19 cellular contexts compared by ENCODE assay signal in the genomic region with DNA sequence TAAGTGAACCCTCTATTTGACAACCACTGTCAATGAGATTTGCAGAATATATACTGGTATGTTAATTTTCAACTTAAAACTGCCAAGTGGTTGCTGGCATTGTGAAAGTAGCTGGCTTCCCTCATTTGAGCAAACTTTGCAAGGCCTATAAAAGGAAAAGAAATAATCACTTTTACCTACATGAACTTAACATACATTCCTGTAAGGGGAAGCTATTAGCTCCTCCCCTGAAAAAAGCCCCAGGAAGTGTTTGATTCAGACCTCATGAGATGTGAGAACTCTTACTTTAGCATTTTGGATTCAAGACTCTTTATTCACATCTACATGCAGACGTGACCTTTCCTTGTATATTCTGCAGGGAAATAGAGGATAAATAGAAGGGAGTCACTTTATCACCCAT.
DNase-seq lines count a peak whose midpoint lies in the region; ATAC-seq lines count a peak whose summit lies in the region.
"Had no signal": no experiment of that assay in that cellular context is flagged by ENCODE, and none has a peak within 500 bp of the region (broad histone marks: within the 10 kb centered on the region; RNA-seq: fewer than 3 reads in every experiment).

No MANE protein-coding gene starts in this region.

- DNase-seq in MV-4-11 (lab: John Stamatoyannopoulos, UW) (peak; percentile 3), caudate nucleus (lab: John Stamatoyannopoulos, UW) (no peak), GM19240 (ENCODE audit: insufficient read length, low spot score) (no peak)
- DNase-seq in activated CD4-positive, alpha-beta T cell treated with anti-CD3 and anti-CD28 coated beads, Interleukin-2, amount 10 ng/mL, durations not matched to agents 7 days and 5 days = no peak
- no peak for DNase-seq in activated CD4-positive, alpha-beta T cell treated with anti-CD3 and anti-CD28 coated beads, Interleukin-2, amount 50 U/mL, for 4 hours
- DNase-seq: activated CD4-positive, alpha-beta memory T cell treated with anti-CD3 and anti-CD28 coated beads, Interleukin-2, amount 10 ng/mL, durations not matched to agents 7 days and 5 days; activated naive CD8-positive, alpha-beta T cell treated with anti-CD3 and anti-CD28 coated beads, Interleukin-2, amount 50 U/mL, for 24 hours; central memory CD4-positive, alpha-beta T cell; COR-L47; effector memory CD4-positive, alpha-beta T cell; Kasumi-1; NCI-H1694; NCI-H69; retina had no signal

- H3K27ac ChIP-seq in caudate nucleus (ENCODE audit: low read depth, low read length) = no peak overlapping the region
- H3K27ac ChIP-seq: neutrophil had no signal

- H3K27me3 Mint-ChIP-seq in activated CD4-positive, alpha-beta T cell treated with anti-CD3 and anti-CD28 coated beads, Interleukin-2, amount 10 ng/mL, durations not matched to agents 7 days and 5 days = no peaks in the 10 kb centered on the region
- H3K27me3 Mint-ChIP-seq: activated CD4-positive, alpha-beta memory T cell treated with anti-CD3 and anti-CD28 coated beads, Interleukin-2, amount 10 ng/mL, durations not matched to agents 7 days and 5 days; activated naive CD8-positive, alpha-beta T cell treated with anti-CD3 and anti-CD28 coated beads, Interleukin-2, amount 50 U/mL, for 24 hours had no signal

- no peak overlapping the region for H3K4me3 Mint-ChIP-seq in activated CD4-positive, alpha-beta T cell treated with anti-CD3 and anti-CD28 coated beads, Interleukin-2, amount 10 ng/mL, durations not matched to agents 7 days and 5 days
- H3K4me3 Mint-ChIP-seq: activated CD4-positive, alpha-beta memory T cell treated with anti-CD3 and anti-CD28 coated beads, Interleukin-2, amount 10 ng/mL, durations not matched to agents 7 days and 5 days; activated naive CD8-positive, alpha-beta T cell treated with anti-CD3 and anti-CD28 coated beads, Interleukin-2, amount 50 U/mL, for 24 hours; mesothelial cell of epicardium had no signal

- no peaks in the 10 kb centered on the region for H3K4me1 Mint-ChIP-seq in activated CD4-positive, alpha-beta T cell treated with anti-CD3 and anti-CD28 coated beads, Interleukin-2, amount 10 ng/mL, durations not matched to agents 7 days and 5 days
- H3K4me1 Mint-ChIP-seq: activated CD4-positive, alpha-beta memory T cell treated with anti-CD3 and anti-CD28 coated beads, Interleukin-2, amount 10 ng/mL, durations not matched to agents 7 days and 5 days; activated naive CD8-positive, alpha-beta T cell treated with anti-CD3 and anti-CD28 coated beads, Interleukin-2, amount 50 U/mL, for 24 hours; mesothelial cell of epicardium had no signal

- no peaks in the 10 kb centered on the region for H3K36me3 Mint-ChIP-seq in activated CD4-positive, alpha-beta T cell treated with anti-CD3 and anti-CD28 coated beads, Interleukin-2, amount 10 ng/mL, durations not matched to agents 7 days and 5 days (ENCODE audit: low read depth)
- H3K36me3 Mint-ChIP-seq: mesothelial cell of epicardium had no signal

- ATAC-seq in GM18861 (IDR thresholded peaks at IDR 0.05; ENCODE audit: unreplicated experiment) (peak; percentile 46), GM21390 (IDR thresholded peaks at IDR 0.05; ENCODE audit: unreplicated experiment) (peak; percentile 35), HG03060 (IDR thresholded peaks at IDR 0.05; ENCODE audit: low read depth, unreplicated experiment) (peak; percentile 27)
- ATAC-seq: activated naive CD8-positive, alpha-beta T cell treated with anti-CD3 and anti-CD28 coated beads, Interleukin-2, amount 50 U/mL, for 24 hours had no signal

- CTCF ChIA-PET in activated CD4-positive, alpha-beta T cell treated with anti-CD3 and anti-CD28 coated beads, Interleukin-2, amount 10 ng/mL, durations not matched to agents 7 days and 5 days (lab: Charles Lee) = no interaction called here

- H3K27ac Mint-ChIP-seq in activated CD4-positive, alpha-beta T cell treated with anti-CD3 and anti-CD28 coated beads, Interleukin-2, amount 10 ng/mL, durations not matched to agents 7 days and 5 days = no peak overlapping the region
- H3K27ac Mint-ChIP-seq: activated CD4-positive, alpha-beta memory T cell treated with anti-CD3 and anti-CD28 coated beads, Interleukin-2, amount 10 ng/mL, durations not matched to agents 7 days and 5 days; activated naive CD8-positive, alpha-beta T cell treated with anti-CD3 and anti-CD28 coated beads, Interleukin-2, amount 50 U/mL, for 24 hours; mesothelial cell of epicardium had no signal

- POLR2A ChIA-PET in activated CD4-positive, alpha-beta T cell treated with anti-CD3 and anti-CD28 coated beads, Interleukin-2, amount 10 ng/mL, durations not matched to agents 7 days and 5 days (lab: Charles Lee) = no interaction called here

- no peaks in the 10 kb centered on the region for H3K9me3 Mint-ChIP-seq in activated CD4-positive, alpha-beta T cell treated with anti-CD3 and anti-CD28 coated beads, Interleukin-2, amount 10 ng/mL, durations not matched to agents 7 days and 5 days
- H3K9me3 Mint-ChIP-seq: activated CD4-positive, alpha-beta memory T cell treated with anti-CD3 and anti-CD28 coated beads, Interleukin-2, amount 10 ng/mL, durations not matched to agents 7 days and 5 days; activated naive CD8-positive, alpha-beta T cell treated with anti-CD3 and anti-CD28 coated beads, Interleukin-2, amount 50 U/mL, for 24 hours; mesothelial cell of epicardium had no signal
